In genomic region chr15:64072812-64073211, GRCh38 we compare ENCODE assay signal across 20 cellular contexts. TPM values are rescaled to one million over a fixed set of nuclear protein-coding genes. Genes with fewer than 3 reads are reported as not detected.
DNase-seq lines count a peak whose midpoint lies in the region; ATAC-seq, FAIRE-seq and TF ChIP-seq lines count a peak whose summit lies in the region.
"Had no signal": no experiment of that assay in that cellular context is flagged by ENCODE, and none has a peak within 500 bp of the region (broad histone marks: within the 10 kb centered on the region; RNA-seq: fewer than 3 reads in every experiment).

No MANE protein-coding gene starts in this region.

- no peaks in the 10 kb centered on the region for H3K36me3 ChIP-seq in mucosa of descending colon (ENCODE audit: low read depth)

- no peak for TF ChIP-seq POLR2A in A549 (IDR thresholded peaks at IDR 0.05; ENCODE audit: low read length)

- intact Hi-C loops in mucosa of descending colon (cut with DNase I, micrococcal nuclease): no loop called here

- DNase-seq in A549 (ENCODE audit: low read depth in 1 of 2, low spot score in 1 of 2) (no peak), NCI-H146 (lab: John Stamatoyannopoulos, UW) (peak; percentile 42), choroid plexus epithelial cell (ENCODE audit: low read depth) (peak; percentile 30), mucosa of descending colon (no peak), SK-N-DZ (ENCODE audit: low spot score) (no peak)
- DNase-seq in stimulated activated CD4-positive, alpha-beta T cell treated with anti-CD3 and anti-CD28 coated beads, Interleukin-2, amount 100 ng/mL, for 48 hours: no peak
- DNase-seq: activated CD4-positive, CD25-positive, alpha-beta regulatory T cell treated with anti-CD3 and anti-CD28 coated beads, Interleukin-2, amount 50 U/mL, for 72 hours; activated effector memory CD4-positive, alpha-beta T cell treated with anti-CD3 and anti-CD28 coated beads, Interleukin-2, amount 50 U/mL, for 16 hours; amygdala; effector memory CD8-positive, alpha-beta T cell; H9; heart left ventricle; kidney; NCI-H2029 treated with DMSO at 0.1 percent for 48 hours; NCI-H524 treated with DMSO at 0.1 percent for 48 hours; retina; stimulated activated naive CD8-positive, alpha-beta T cell treated with anti-CD3 and anti-CD28 coated beads, Interleukin-15, amount 100 ng/mL, for 72 hours had no signal

- no peak overlapping the region; a peak in 1 of 6 replicates for H3K27ac ChIP-seq in A549

- H3K9me3 ChIP-seq in A549: no peaks in the 10 kb centered on the region
- no peaks in the 10 kb centered on the region for H3K9me3 ChIP-seq in mucosa of descending colon
- H3K9me3 ChIP-seq: heart left ventricle had no signal

- 56% methylated on average over 2 of the region's 2 CpGs for WGBS in A549 (ENCODE audit: missing lambda C conversion rate)

- H3K4me3 ChIP-seq in A549 (no peak overlapping the region), choroid plexus epithelial cell (ENCODE audit: low read depth, low read length) (no peak overlapping the region), mucosa of descending colon (no peak overlapping the region)
- H3K4me3 ChIP-seq: heart left ventricle had no signal

- no peak for TF ChIP-seq EP300 in A549 (IDR thresholded peaks at IDR 0.05)

- no peak for ATAC-seq in A549
- peak; percentile 15 for ATAC-seq in mucosa of descending colon
- ATAC-seq in GM19455 (IDR thresholded peaks at IDR 0.05; ENCODE audit: unreplicated experiment): no peak
- no peak for ATAC-seq in GM21723 (IDR thresholded peaks at IDR 0.05; ENCODE audit: unreplicated experiment)
- ATAC-seq: effector memory CD8-positive, alpha-beta T cell; heart left ventricle; stimulated activated naive CD8-positive, alpha-beta T cell treated with anti-CD3 and anti-CD28 coated beads, Interleukin-15, amount 100 ng/mL, for 72 hours had no signal

- peak; percentile 67 for FAIRE-seq in A549 (lab: Jason Lieb, UNC)
- FAIRE-seq: GM19239, kidney had no signal

- POLR2A ChIA-PET in A549 (lab: Yijun Ruan, JAX): interaction anchor here (2.3 kb wide), 1 partner anchor 21 kb away, joined by 14 read pairs; the partner anchor contains the start of gene CIAO2A

- peaks cover 34% of the 10 kb centered on the region for H3K4me1 ChIP-seq in A549
- peaks cover 11% of the 10 kb centered on the region for H3K4me1 ChIP-seq in mucosa of descending colon (ENCODE audit: low read depth)

- no peak for TF ChIP-seq RAD21 in A549 (conservative IDR thresholded peaks at IDR 0.05 in 1 of 2, IDR thresholded peaks at IDR 0.05 in 1 of 2)

- peak overlapping the region; percentile 47 for H3K4me2 ChIP-seq in A549

- CTCF ChIA-PET in A549 (lab: Yijun Ruan, JAX): interaction anchor here (1.1 to 7.8 kb wide), 5 partner anchors 10 to 461 kb away, joined by 3 to 173 read pairs (median 7); partner anchors contain the start of gene DAPK2

- TF ChIP-seq CTCF in A549 (IDR thresholded peaks at IDR 0.05): no peak
- TF ChIP-seq CTCF in choroid plexus epithelial cell (conservative IDR thresholded peaks at IDR 0.05; ENCODE audit: low read depth, low read length): no peak
- TF ChIP-seq CTCF in mucosa of descending colon (IDR thresholded peaks at IDR 0.05): no peak

TF ChIP-seq in A549, 52 proteins besides CTCF, POLR2A, EP300 and RAD21:
- TF ChIP-seq HES2 (IDR thresholded peaks at IDR 0.05) (no peak), CHD2 (IDR thresholded peaks at IDR 0.05; ENCODE audit: low read length, partially characterized antibody) (no peak), FOSB (CRISPR knock-in tag; IDR thresholded peaks at IDR 0.05) (no peak), KDM5A (IDR thresholded peaks at IDR 0.05) (no peak), BCL3 (IDR thresholded peaks at IDR 0.05) (no peak), KDM1A (IDR thresholded peaks at IDR 0.05; ENCODE audit: low read depth) (no peak), ZSCAN20 (CRISPR knock-in tag; IDR thresholded peaks at IDR 0.05) (no peak), JUN (IDR thresholded peaks at IDR 0.05) (no peak), RCOR1 (IDR thresholded peaks at IDR 0.05; ENCODE audit: low read depth, low read length) (no peak), NPAS2 (CRISPR knock-in tag; IDR thresholded peaks at IDR 0.05; ENCODE audit: borderline replicate concordance) (no peak), RARB (CRISPR knock-in tag; IDR thresholded peaks at IDR 0.05) (no peak), PHF8 (IDR thresholded peaks at IDR 0.05; ENCODE audit: borderline replicate concordance, low read depth) (no peak), CBX2 (IDR thresholded peaks at IDR 0.05; ENCODE audit: borderline replicate concordance, low read depth) (no peak), SREBF2 (IDR thresholded peaks at IDR 0.05) (no peak), FOXS1 (CRISPR knock-in tag; IDR thresholded peaks at IDR 0.05) (no peak), HOXB5 (CRISPR knock-in tag; IDR thresholded peaks at IDR 0.05) (no peak), EHF (CRISPR knock-in tag; IDR thresholded peaks at IDR 0.05) (no peak), RNF2 (IDR thresholded peaks at IDR 0.05; ENCODE audit: borderline replicate concordance, low read depth) (no peak), TFCP2L1 (CRISPR knock-in tag; IDR thresholded peaks at IDR 0.05) (no peak)
TF ChIP-seq in A549: peak in this region for 0.

RNA-seq across cellular contexts. Expression of gene CIAO2A, which starts 20.8 kb away (rescaled TPM):
- polyA plus RNA-seq in A549 (2011; rRNA removed) (149 and 231 TPM in 2 replicates), A549 (2017; fragmentation: RNase III; extraction: RNeasy Plus Mini Kit Qiagen cat#74134 plus additional on column Dnase treatment) (140 to 156 TPM (median 141 TPM) in 3 replicates)
- polyA plus RNA-seq in A549 (2012; cell fraction: cytosol; rRNA removed): 76.0 and 89.9 TPM in 2 replicates
- polyA plus RNA-seq in A549 (2012; cell fraction: nucleus; rRNA removed): 16.9 and 42.0 TPM in 2 replicates
- polyA minus RNA-seq in A549 (2011; rRNA and poly(A)+ RNA removed): 9.0 and 9.5 TPM in 2 replicates
- 10 to 100 TPM; 49.7 to 94.5 (median 78.9) TPM for total RNA-seq in mucosa of descending colon
- 177 and 192 TPM in 2 replicates for polyA plus RNA-seq in SK-N-DZ (2014; cell fraction: cytosol; rRNA removed)
- polyA plus RNA-seq in SK-N-DZ (2014; cell fraction: nucleus; rRNA removed): 156 and 162 TPM in 2 replicates

RNA-seq across cellular contexts. Expression of gene SNX1, which starts 23.0 kb away (rescaled TPM):
- polyA plus RNA-seq in A549 (2011; rRNA removed) (89.4 and 95.7 TPM in 2 replicates), A549 (2017; fragmentation: RNase III; extraction: RNeasy Plus Mini Kit Qiagen cat#74134 plus additional on column Dnase treatment) (81.8 to 87.3 TPM (median 86.7 TPM) in 3 replicates)
- 79.2 and 87.7 TPM in 2 replicates for polyA plus RNA-seq in A549 (2012; cell fraction: cytosol; rRNA removed)
- polyA plus RNA-seq in A549 (2012; cell fraction: nucleus; rRNA removed): 104 and 125 TPM in 2 replicates
- 64.9 and 79.0 TPM in 2 replicates for polyA minus RNA-seq in A549 (2011; rRNA and poly(A)+ RNA removed)
- total RNA-seq in mucosa of descending colon: 100 to 1,000 TPM; 110 to 122 (median 118) TPM
- polyA plus RNA-seq in SK-N-DZ (2014; cell fraction: cytosol; rRNA removed): 33.8 and 34.1 TPM in 2 replicates
- 42.3 and 96.4 TPM in 2 replicates for polyA plus RNA-seq in SK-N-DZ (2014; cell fraction: nucleus; rRNA removed)

RNA-seq across cellular contexts. Expression of gene DAPK2, which starts 26.5 kb away (rescaled TPM):
- polyA plus RNA-seq in A549 (2011; rRNA removed) (4.2 and 4.8 TPM in 2 replicates), A549 (2017; fragmentation: RNase III; extraction: RNeasy Plus Mini Kit Qiagen cat#74134 plus additional on column Dnase treatment) (3.1 to 4.3 TPM (median 3.4 TPM) in 3 replicates)
- 4.5 and 5.5 TPM in 2 replicates for polyA plus RNA-seq in A549 (2012; cell fraction: cytosol; rRNA removed)
- 7.6 and 9.2 TPM in 2 replicates for polyA plus RNA-seq in A549 (2012; cell fraction: nucleus; rRNA removed)
- 3.4 and 4.8 TPM in 2 replicates for polyA minus RNA-seq in A549 (2011; rRNA and poly(A)+ RNA removed)
- total RNA-seq in mucosa of descending colon: 10 to 100 TPM; 32.0 to 82.0 (median 35.5) TPM
- 0.28 and 0.65 TPM in 2 replicates for polyA plus RNA-seq in SK-N-DZ (2014; cell fraction: cytosol; rRNA removed)
- polyA plus RNA-seq in SK-N-DZ (2014; cell fraction: nucleus; rRNA removed): 0.62 and 0.67 TPM in 2 replicates

Comparison
In these comparisons a context has a peak if more than half of its experiments do, and no peak if none do; other contexts are left out.
1. DNase-seq: peak in NCI-H146 (single experiment) and choroid plexus epithelial cell (single experiment); none in A549 (0 of 2), mucosa of descending colon (0 of 3), SK-N-DZ (single experiment) and stimulated activated CD4-positive, alpha-beta T cell treated with anti-CD3 and anti-CD28 coated beads, Interleukin-2, amount 100 ng/mL, for 48 hours (0 of 2).